In the genomic region with DNA sequence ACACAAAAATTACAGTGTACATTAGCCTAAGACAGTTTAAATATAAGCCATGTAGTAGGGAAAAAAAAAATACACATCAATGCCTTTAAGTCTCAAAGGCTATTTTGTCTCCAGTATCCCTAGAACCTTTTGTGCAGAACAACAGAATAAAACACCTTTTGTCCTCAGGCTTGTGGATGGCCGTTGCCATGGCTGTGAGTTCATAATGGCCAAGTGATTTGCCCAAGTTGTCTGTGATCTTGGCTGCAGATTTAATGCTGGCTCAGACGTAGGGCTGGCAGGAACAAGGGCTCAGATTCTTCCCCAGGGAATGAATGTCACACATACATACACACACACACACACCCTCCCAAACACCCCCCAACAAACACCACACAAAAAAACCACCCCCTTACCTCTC, we compare ENCODE assay signal across 16 cellular contexts. TPM values are rescaled to one million over a fixed set of nuclear protein-coding genes. Genes with fewer than 3 reads are reported as not detected.
DNase-seq lines count a peak whose midpoint lies in the region; ATAC-seq and TF ChIP-seq lines count a peak whose summit lies in the region.
"Had no signal": no experiment of that assay in that cellular context is flagged by ENCODE, and none has a peak within 500 bp of the region (broad histone marks: within the 10 kb centered on the region; RNA-seq: fewer than 3 reads in every experiment).

No MANE protein-coding gene starts in this region.

- peak; percentile 15 for DNase-seq in NCI-H1105 treated with DMSO at 0.1 percent for 48 hours (lab: John Stamatoyannopoulos, UW)
- DNase-seq in NCI-H1105 (lab: John Stamatoyannopoulos, UW): no peak
- peak; percentile 14 for DNase-seq in astrocyte of the spinal cord (ENCODE audit: low read depth, low spot score)
- peak in 1 of 3 donors; percentile 46 for DNase-seq in right cardiac atrium
- no peak for DNase-seq in sigmoid colon
- no peak for DNase-seq in NOMO-1 treated with DMSO at 0.1 percent for 48 hours (lab: John Stamatoyannopoulos, UW; ENCODE audit: unreplicated experiment)
- no peak for DNase-seq in COLO668 (lab: John Stamatoyannopoulos, UW; ENCODE audit: unreplicated experiment)
- DNase-seq in AML-193 (lab: John Stamatoyannopoulos, UW): no peak
- DNase-seq: activated naive CD4-positive, alpha-beta T cell treated with anti-CD3 and anti-CD28 coated beads for 36 hours; Caco-2; H9; NCI-H2029; OCI-M1 had no signal

- H3K27ac ChIP-seq in right cardiac atrium (ENCODE audit: low read length) (no peak overlapping the region), sigmoid colon (peak overlapping the region; percentile 34 to 70 (median 50))
- H3K27ac ChIP-seq: 22Rv1, skin epidermis had no signal

- TF ChIP-seq POLR2A in sigmoid colon (IDR thresholded peaks at IDR 0.05): no peak

- H3K36me3 ChIP-seq in sigmoid colon: no peaks in the 10 kb centered on the region

- no peak for TF ChIP-seq CTCF in astrocyte of the spinal cord (IDR thresholded peaks at IDR 0.05; ENCODE audit: low read depth, low read length)
- no peak for TF ChIP-seq CTCF in sigmoid colon (IDR thresholded peaks at IDR 0.05)

- intact Hi-C loops in right cardiac atrium (cut with DNase I): no loop called here
- intact Hi-C loops in sigmoid colon (cut with DNase I): no loop called here

- no peaks in the 10 kb centered on the region for H3K4me1 ChIP-seq in right cardiac atrium (ENCODE audit: control insufficient read depth, insufficient read depth, low read length)
- peaks cover 0 to 15% (median 4%) of the 10 kb centered on the region in 4 donors for H3K4me1 ChIP-seq in sigmoid colon
- H3K4me1 ChIP-seq: Caco-2 had no signal

- ATAC-seq in right cardiac atrium: peak; percentile 29 to 74
- ATAC-seq: K562 had no signal

- in situ Hi-C loops in astrocyte of the spinal cord (cut with HindIII; ENCODE audit: low sequenced_read_pairs): no loop called here

- H3K9me3 ChIP-seq in right cardiac atrium (ENCODE audit: control insufficient read depth, low read length) (no peaks in the 10 kb centered on the region), sigmoid colon (no peaks in the 10 kb centered on the region)
- H3K9me3 ChIP-seq: Caco-2 had no signal

- TF ChIP-seq EP300 in sigmoid colon (IDR thresholded peaks at IDR 0.05): peak in 1 of 4 donors; percentile 54

- H3K27me3 ChIP-seq in right cardiac atrium (ENCODE audit: control insufficient read depth, insufficient read depth) (no peaks in the 10 kb centered on the region), sigmoid colon (no peaks in the 10 kb centered on the region)

- WGBS in right cardiac atrium: 19% methylated on average over 2 of the region's 2 CpGs
- 27 to 65% methylated on average over 2 of the region's 2 CpGs for WGBS in sigmoid colon, 2 donors

- H3K4me3 ChIP-seq in astrocyte of the spinal cord (ENCODE audit: low read depth, low read length) (no peak overlapping the region), right cardiac atrium (ENCODE audit: low read length) (no peak overlapping the region), sigmoid colon (no peak overlapping the region)
- H3K4me3 ChIP-seq: K562, skin epidermis had no signal

RNA-seq across cellular contexts. Expression of gene GPM6B, which starts 25.3 kb away (rescaled TPM):
- total RNA-seq in right cardiac atrium (10 to 100 TPM; 12.0 to 16.4 (median 14.0) TPM), sigmoid colon (10 to 100 TPM; 24.0 to 40.3 (median 27.4) TPM)
- polyA plus RNA-seq in right cardiac atrium (11.0 TPM), sigmoid colon (1 to 10 TPM in 2 of 3 donors, under 1 TPM in 1; 0.46 to 4.5 (median 1.8) TPM)
- total RNA-seq: activated naive CD4-positive, alpha-beta T cell treated with anti-CD3 and anti-CD28 coated beads for 36 hours; K562 had no signal

RNA-seq across cellular contexts. Expression of gene OFD1, which starts 57.0 kb away (rescaled TPM):
- total RNA-seq in right cardiac atrium (10 to 100 TPM in 3 of 4 donors, 1 to 10 TPM in 1; 9.8 to 13.2 (median 12.7) TPM), sigmoid colon (10 to 100 TPM; 12.8 to 46.0 (median 15.1) TPM)
- polyA plus RNA-seq in right cardiac atrium (11.4 TPM), sigmoid colon (10 to 100 TPM in 2 of 3 donors, 1 to 10 TPM in 1; 7.4 to 21.2 (median 19.8) TPM)

RNA-seq across cellular contexts. Expression of gene TRAPPC2, which starts 57.1 kb away (rescaled TPM):
- 1 to 10 TPM; 6.4 to 8.7 (median 7.8) TPM for total RNA-seq in right cardiac atrium
- polyA plus RNA-seq in right cardiac atrium: 4.3 TPM
- total RNA-seq in sigmoid colon: 10 to 100 TPM; 20.1 to 22.8 (median 22.4) TPM
- 1 to 10 TPM; 5.5 to 9.0 (median 6.0) TPM for polyA plus RNA-seq in sigmoid colon

Comparison
In these comparisons a context has a peak if more than half of its experiments do, and no peak if none do; other contexts are left out.
1. DNase-seq: peak in NCI-H1105 treated with DMSO at 0.1 percent for 48 hours (single experiment) and astrocyte of the spinal cord (single experiment); none in NCI-H1105 (single experiment), sigmoid colon (single experiment), NOMO-1 treated with DMSO at 0.1 percent for 48 hours (single experiment), COLO668 (single experiment) and AML-193 (0 of 2).